8 cellular contexts compared by ENCODE assay signal in the genomic region with DNA sequence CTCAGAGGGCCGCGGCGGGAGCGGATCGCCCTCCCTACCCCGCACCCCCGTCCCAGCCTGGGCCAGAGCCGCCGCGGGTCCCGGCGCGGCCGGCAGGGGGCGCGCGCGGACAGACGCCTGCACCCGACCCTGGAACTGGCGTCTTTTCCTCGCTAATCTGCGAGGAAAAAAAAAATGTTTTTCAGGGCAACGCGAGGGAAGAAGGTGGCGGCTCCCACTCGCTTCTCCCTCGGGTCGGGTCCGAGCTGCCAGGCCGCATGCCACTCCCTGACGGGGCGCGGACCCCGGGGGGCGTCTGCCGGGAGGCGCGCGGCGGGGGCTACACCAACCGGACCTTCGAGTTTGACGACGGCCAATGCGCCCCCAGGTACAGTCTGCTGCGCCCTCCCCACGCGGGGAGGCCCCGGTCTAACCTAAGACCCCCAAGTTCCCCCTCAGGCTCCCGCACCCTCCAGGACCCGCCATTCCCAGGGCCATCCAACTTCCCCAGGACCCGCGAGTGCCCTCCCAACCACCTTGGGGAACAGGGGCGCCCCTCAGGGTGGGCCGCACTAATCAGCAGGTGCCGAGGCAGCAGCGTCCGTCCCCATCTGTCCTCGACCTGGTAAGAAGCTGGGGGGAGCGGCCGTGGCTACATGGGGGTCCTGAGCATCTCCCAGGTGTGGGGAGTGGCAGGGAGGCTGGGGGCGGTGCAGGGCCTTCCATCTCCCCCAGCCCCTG. TPM values are rescaled to one million over a fixed set of nuclear protein-coding genes. Genes with fewer than 3 reads are reported as not detected.
DNase-seq lines count a peak whose midpoint lies in the region; ATAC-seq, FAIRE-seq and TF ChIP-seq lines count a peak whose summit lies in the region.

A gene (plus strand): TSS at position 184 of the 720 bp plus-strand sequence. CDS start 74 bp downstream, at position 258.

- peaks cover 2% of the 10 kb centered on the region; the same call in 1 of the 2 replicates for H3K4me1 Mint-ChIP-seq in WTC11
- H3K4me1 Mint-ChIP-seq in central memory CD8-positive, alpha-beta T cell = no peaks in the 10 kb centered on the region

- no peaks in the 10 kb centered on the region for H3K79me2 ChIP-seq in HepG2 (ENCODE audit: insufficient read depth, low read length)

- no peak within 1 kb of the TSS for H2AFZ ChIP-seq in HepG2 (ENCODE audit: low read length)

- DNase-seq in ELF-1 (ENCODE audit: low read depth, low spot score) (peak; percentile 81), LHCN-M2 (ENCODE audit: low read depth) (peak; percentile 19), WTC11 (ENCODE audit: low spot score) (peak; percentile 83), HepG2 (ENCODE audit: low spot score) (no peak), sigmoid colon (no peak)
- peak; percentile 16 to 53 for DNase-seq in central memory CD8-positive, alpha-beta T cell (ENCODE audit: low spot score in 2 of 2)
- peak; percentile 21 for DNase-seq in stimulated activated CD8-positive, alpha-beta memory T cell treated with anti-CD3 and anti-CD28 coated beads, Interleukin-12 subunit alpha, Interleukin-12 subunit beta, amount 100 ng/mL, for 4 hours (ENCODE audit: low read depth)

- FAIRE-seq in HepG2 (lab: Jason Lieb, UNC) = no peak

- POLR2A ChIA-PET in WTC11 (lab: Charles Lee) = no interaction called here
- POLR2A ChIA-PET in HepG2 (lab: Yijun Ruan, JAX) = no interaction called here

- TF ChIP-seq EP300 in HepG2 (IDR thresholded peaks at IDR 0.05; ENCODE audit: low read depth in 2 of 2, low read length in 2 of 2) = no peak
- no peak for TF ChIP-seq EP300 in HepG2 (CRISPR knock-in tag; IDR thresholded peaks at IDR 0.05; ENCODE audit: borderline replicate concordance)
- no peak for TF ChIP-seq EP300 in sigmoid colon (IDR thresholded peaks at IDR 0.05)

- H3K4me3 ChIP-seq in HepG2 (replicated peaks in 1 of 3; ENCODE audit: insufficient read depth in 1 of 3, low read depth in 2 of 3, low read length in 3 of 3) = peak within 1 kb of the TSS in 1 of 3 experiments; percentile 23; a peak in 1 of 6 replicates
- H3K4me3 ChIP-seq in sigmoid colon = peak within 1 kb of the TSS in 1 of 4 donors; percentile 19

- ATAC-seq in WTC11 (peak; percentile 80), HepG2 (peak; percentile 70), HG03139 (IDR thresholded peaks at IDR 0.05; ENCODE audit: unreplicated experiment) (no peak)
- peak; percentile 68 for ATAC-seq in central memory CD8-positive, alpha-beta T cell (replicated peaks; ENCODE audit: extremely low read depth, poor library complexity, severe bottlenecking)

- 8% methylated on average over 11 of the region's 63 CpGs for WGBS in HepG2 (ENCODE audit: low lambda C conversion rate)
- WGBS in sigmoid colon, 2 donors = 14 to 16% methylated on average over 63 of the region's 63 CpGs

- no peak within 1 kb of the TSS for H3K4me2 ChIP-seq in HepG2 (ENCODE audit: low read depth, low read length)

- H3K36me3 Mint-ChIP-seq in WTC11 = no peaks in the 10 kb centered on the region
- no peaks in the 10 kb centered on the region for H3K36me3 Mint-ChIP-seq in central memory CD8-positive, alpha-beta T cell (ENCODE audit: insufficient read depth)

- no peak for TF ChIP-seq RAD21 in HepG2 (CRISPR knock-in tag; IDR thresholded peaks at IDR 0.05)

- no peaks in the 10 kb centered on the region for H3K4me1 ChIP-seq in HepG2 (ENCODE audit: insufficient read depth, low read length)
- peaks cover 0 to 17% (median 12%) of the 10 kb centered on the region in 4 donors for H3K4me1 ChIP-seq in sigmoid colon

- no peak within 1 kb of the TSS for H3K27ac Mint-ChIP-seq in WTC11
- H3K27ac Mint-ChIP-seq in central memory CD8-positive, alpha-beta T cell (ENCODE audit: low read depth) = no peak within 1 kb of the TSS

- no peak within 1 kb of the TSS; the same call in 1 of the 2 replicates for H3K4me3 Mint-ChIP-seq in WTC11
- no peak within 1 kb of the TSS for H3K4me3 Mint-ChIP-seq in central memory CD8-positive, alpha-beta T cell

- H3K36me3 ChIP-seq in HepG2 (replicated peaks in 1 of 2; ENCODE audit: control insufficient read depth in 1 of 2, insufficient read depth in 2 of 2, low read length in 2 of 2) = no peaks in the 10 kb centered on the region
- H3K36me3 ChIP-seq in sigmoid colon = no peaks in the 10 kb centered on the region

- no TSS peak for BruUV-seq in HepG2 (replicated peaks; lab: Mats Ljungman, UMichigan)

- no peaks in the 10 kb centered on the region for H3K9me3 ChIP-seq in HepG2 (ENCODE audit: low read length)
- no peaks in the 10 kb centered on the region for H3K9me3 ChIP-seq in sigmoid colon

- peaks cover 16 to 75% of the 10 kb centered on the region in 2 experiments; a peak in 4 of 5 replicates for H3K27me3 ChIP-seq in HepG2 (ENCODE audit: control insufficient read depth in 1 of 2, insufficient read depth in 2 of 2, low read length in 2 of 2)
- H3K27me3 ChIP-seq in sigmoid colon = peaks cover 19 to 63% (median 63%) of the 10 kb centered on the region in 3 donors

- H3K9ac ChIP-seq in HepG2 (ENCODE audit: insufficient read depth, low read depth, low read length) = no peak within 1 kb of the TSS

- H3K27me3 Mint-ChIP-seq in WTC11 (ENCODE audit: low read depth) = no peaks in the 10 kb centered on the region; the same call in 1 of the 2 replicates
- H3K27me3 Mint-ChIP-seq in central memory CD8-positive, alpha-beta T cell = peaks cover 19% of the 10 kb centered on the region

- in situ Hi-C loops in HepG2 (cut with HindIII; ENCODE audit: extremely low pct_ligation_motif_present, low pct_unique_long_range_greater_than_20kb) = no loop called here

- 0 out of 2 replicates have a peak, but pooled peaks cover 4% of the 10 kb centered on the region for H4K20me1 ChIP-seq in HepG2 (ENCODE audit: insufficient read depth, low read length)

- intact Hi-C loops in HepG2 (cut with micrococcal nuclease; ENCODE audit: unreplicated experiment) = no loop called here
- intact Hi-C loops in sigmoid colon (cut with DNase I) = no loop called here

- no peaks in the 10 kb centered on the region for H3K9me3 Mint-ChIP-seq in WTC11
- H3K9me3 Mint-ChIP-seq in central memory CD8-positive, alpha-beta T cell = no peaks in the 10 kb centered on the region

- CTCF ChIA-PET in WTC11 (lab: Charles Lee) (interaction anchor here (0.6 to 2.3 kb wide), 3 partner anchors 8 to 98 kb away, joined by 3 to 11 read pairs (median 5); no protein-coding TSS in a partner anchor), HepG2 (lab: Yijun Ruan, JAX; ENCODE audit: low intra/inter-chr PET ratio, low total read pairs) (no interaction called here)

- no peak for TF ChIP-seq POLR2A in HepG2 (IDR thresholded peaks at IDR 0.05; ENCODE audit: insufficient read depth in 1 of 2, low read depth in 2 of 2, low read length in 2 of 2)
- no peak for TF ChIP-seq POLR2A in sigmoid colon (IDR thresholded peaks at IDR 0.05)

- H3K27ac ChIP-seq in HepG2 (ENCODE audit: extremely low read length, insufficient read depth, low read length) (no peak within 1 kb of the TSS), sigmoid colon (no peak within 1 kb of the TSS)

- peak; percentile 96 for TF ChIP-seq CTCF in WTC11 (IDR thresholded peaks at IDR 0.05)
- peak; percentile 56; the same call in 1 of the 2 replicates for TF ChIP-seq CTCF in HepG2 (CRISPR knock-in tag; IDR thresholded peaks at IDR 0.05)
- peak in 2 of 4 experiments; percentile 51 to 94 for TF ChIP-seq CTCF in sigmoid colon (IDR thresholded peaks at IDR 0.05)

TF ChIP-seq in WTC11, 78 proteins besides CTCF, POLR2A, EP300 and RAD21 (continues in another document):
- TF ChIP-seq SP1 (CRISPR knock-in tag; conservative IDR thresholded peaks at IDR 0.05) = 0 out of 2 replicates have a peak, but pooled peaks have one; percentile 25

TF ChIP-seq in HepG2, 621 proteins besides CTCF, POLR2A, EP300 and RAD21 (continues in another document):
- TF ChIP-seq MXD4 (CRISPR knock-in tag; IDR thresholded peaks at IDR 0.05) (no peak), ZNF44 (CRISPR knock-in tag; IDR thresholded peaks at IDR 0.05) (no peak), NFKB2 (CRISPR knock-in tag; IDR thresholded peaks at IDR 0.05; ENCODE audit: borderline replicate concordance) (no peak), GATA4 (IDR thresholded peaks at IDR 0.05; ENCODE audit: borderline replicate concordance, low read depth) (no peak), ISL2 (CRISPR knock-in tag; IDR thresholded peaks at IDR 0.05) (no peak), MXI1 (IDR thresholded peaks at IDR 0.05; ENCODE audit: borderline replicate concordance, low read depth, low read length) (0 out of 3 replicates have a peak, but pooled peaks have one; percentile 19), KLF15 (CRISPR knock-in tag; IDR thresholded peaks at IDR 0.05; ENCODE audit: borderline replicate concordance) (no peak)

RNA-seq across cellular contexts. Expression of the gene that starts here (rescaled TPM):
- total RNA-seq in LHCN-M2 (2014; rRNA removed) (not detected in 2 replicates), WTC11 (2021) (0.13 to 0.16 TPM (median 0.14 TPM) in 3 replicates), HepG2 (2016; rRNA removed; fragmentation: Illumina TruSeq; extraction: Trizol) (not detected in 2 replicates), sigmoid colon (under 1 TPM in 3 of 4 donors, not detected in 1; 0.28 to 0.95 (median 0.36) TPM)
- not detected for polyA plus RNA-seq in LHCN-M2 (2012)
- total RNA-seq in HepG2 (2016; cell fraction: cytosol; rRNA removed; fragmentation: Illumina TruSeq; extraction: Trizol; ENCODE audit: low read depth) = not detected in 2 replicates
- total RNA-seq in HepG2 (2016; cell fraction: insoluble cytoplasmic fraction; rRNA removed; fragmentation: Illumina TruSeq; extraction: Trizol) = not detected in 2 replicates
- not detected in 2 replicates for total RNA-seq in HepG2 (2016; cell fraction: membrane; rRNA removed; fragmentation: Illumina TruSeq; extraction: Trizol)
- not detected in 2 replicates for total RNA-seq in HepG2 (2016; cell fraction: nucleus; rRNA removed; fragmentation: Illumina TruSeq; extraction: Trizol)
- polyA plus RNA-seq in HepG2 (2011; rRNA removed) (not detected in 2 replicates), sigmoid colon (under 1 TPM in 1 of 3 donors, not detected in 2; 0.23 TPM)
- not detected in 2 replicates for polyA plus RNA-seq in HepG2 (2011; cell fraction: cytosol; rRNA removed)
- not detected in 2 replicates for polyA plus RNA-seq in HepG2 (2011; cell fraction: nucleus; rRNA removed)
- polyA plus RNA-seq in HepG2 (2012) = 0.04 and 0.12 TPM in 2 replicates
- polyA plus RNA-seq in HepG2 (2016; cell fraction: cytosol; fragmentation: Illumina TruSeq; extraction: Trizol; ENCODE audit: low read depth) = not detected in 2 replicates
- not detected in 2 replicates for polyA plus RNA-seq in HepG2 (2016; cell fraction: insoluble cytoplasmic fraction; fragmentation: Illumina TruSeq; extraction: Trizol; ENCODE audit: low read depth)
- not detected in 2 replicates for polyA plus RNA-seq in HepG2 (2016; cell fraction: membrane; fragmentation: Illumina TruSeq; extraction: Trizol; ENCODE audit: low read depth)
- not detected in 2 replicates for polyA plus RNA-seq in HepG2 (2016; cell fraction: nucleus; fragmentation: Illumina TruSeq; extraction: Trizol; ENCODE audit: insufficient read depth, low read depth)
- polyA minus RNA-seq in HepG2 (2011; rRNA and poly(A)+ RNA removed; ENCODE audit: low replicate concordance) = not detected in 2 replicates
- polyA minus RNA-seq in HepG2 (2011; cell fraction: cytosol; rRNA and poly(A)+ RNA removed) = not detected in 2 replicates
- not detected in 2 replicates for polyA minus RNA-seq in HepG2 (2011; cell fraction: nucleus; rRNA and poly(A)+ RNA removed)

Comparison
In these comparisons a context has a peak if more than half of its experiments do, and no peak if none do; other contexts are left out.
1. Peak in DNase-seq in LHCN-M2; RNA of the gene not detected or under 1 TPM.
2. Peak in DNase-seq and ATAC-seq in WTC11; RNA of the gene not detected or under 1 TPM.
3. Peak in ATAC-seq in HepG2; RNA of the gene not detected or under 1 TPM.
4. DNase-seq: peak in ELF-1 (single experiment), central memory CD8-positive, alpha-beta T cell (2 of 2) and stimulated activated CD8-positive, alpha-beta memory T cell treated with anti-CD3 and anti-CD28 coated beads, Interleukin-12 subunit alpha, Interleukin-12 subunit beta, amount 100 ng/mL, for 4 hours (single experiment); none in HepG2 (single experiment) and sigmoid colon (single experiment).